27 cellular contexts compared by ENCODE assay signal in the genomic region with DNA sequence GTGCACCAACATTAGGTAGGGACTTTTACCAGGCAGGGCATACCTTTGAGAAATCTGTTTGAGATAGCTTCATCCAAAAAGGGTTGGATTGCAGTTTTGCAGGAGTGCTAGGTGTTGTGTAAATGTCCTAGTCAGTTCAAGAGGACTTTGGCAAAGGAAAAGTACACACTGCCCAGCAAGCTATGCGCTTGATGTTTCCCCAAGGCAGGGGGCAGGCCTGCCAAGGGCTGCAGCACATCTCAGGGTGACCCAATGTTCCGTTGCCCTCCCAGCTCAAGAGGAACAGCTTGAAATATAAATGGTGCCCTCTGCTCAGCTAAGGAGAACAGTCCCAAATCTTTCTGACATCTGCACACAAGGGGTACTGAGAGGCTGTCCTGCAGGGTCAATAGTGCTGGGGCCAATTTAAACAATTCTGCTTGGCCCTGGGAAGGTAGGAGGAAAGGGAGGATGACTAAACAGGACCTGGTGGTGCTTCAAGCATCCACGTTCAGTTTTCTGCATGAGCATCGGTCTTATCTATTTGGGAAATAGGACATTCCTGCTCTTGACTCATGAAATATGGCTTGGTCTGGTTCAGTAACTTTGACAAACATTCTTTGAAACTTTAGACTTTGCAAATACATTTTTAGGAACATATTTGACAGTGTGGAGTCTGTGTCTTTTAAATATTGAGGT.
A peak's percentile ranks its signal among the peaks of the same experiment; 100 is the strongest.
DNase-seq lines count a peak whose midpoint lies in the region; ATAC-seq and TF ChIP-seq lines count a peak whose summit lies in the region.
"Had no signal": no experiment of that assay in that cellular context is flagged by ENCODE, and none has a peak within 500 bp of the region (broad histone marks: within the 10 kb centered on the region; RNA-seq: fewer than 3 reads in every experiment).

No MANE protein-coding gene starts in this region.

- DNase-seq in MCF 10A (ENCODE audit: unreplicated experiment), result peak; percentile 39
- no peak for DNase-seq in mammary epithelial cell
- DNase-seq in fibroblast of the aortic adventitia (ENCODE audit: low read depth), result peak; percentile 54
- peak; percentile 61 for DNase-seq in lower lobe of right lung
- peak; percentile 17 to 63 for DNase-seq in tibial artery
- no peak for DNase-seq in foreskin keratinocyte
- no peak for DNase-seq in SKM-1 (lab: John Stamatoyannopoulos, UW; ENCODE audit: unreplicated experiment)
- DNase-seq: activated CD4-positive, alpha-beta T cell treated with anti-CD3 and anti-CD28 coated beads, Interleukin-2, amount 10 ng/mL, durations not matched to agents 24 days and 14 days; activated CD8-positive, alpha-beta memory T cell treated with anti-CD3 and anti-CD28 coated beads, Interleukin-2, amount 50 U/mL, for 48 hours; activated effector memory CD4-positive, alpha-beta T cell treated with anti-CD3 and anti-CD28 coated beads, Interleukin-2, amount 50 U/mL, for 16 hours; effector CD4-positive, alpha-beta T cell; GF-D8; glutamatergic neuron; HCEC 1CT; mesenchymal stem cell; MG63; naive thymus-derived CD8-positive, alpha-beta T cell; NCI-H1694; NCI-H446 treated with DMSO at 0.1 percent for 48 hours; pancreas; stimulated activated CD4-positive, alpha-beta T cell treated with anti-CD3 and anti-CD28 coated beads, Interleukin-2, amount 100 ng/mL, for 48 hours; stimulated activated naive CD8-positive, alpha-beta T cell treated with anti-CD3 and anti-CD28 coated beads, Interleukin-15, amount 100 ng/mL, for 72 hours; uterus had no signal

- TF ChIP-seq CTCF in MCF 10A (IDR thresholded peaks at IDR 0.05; ENCODE audit: unreplicated experiment) (no peak), mammary epithelial cell (conservative IDR thresholded peaks at IDR 0.05 in 1 of 2, IDR thresholded peaks at IDR 0.05 in 1 of 2; ENCODE audit: extremely low read depth in 1 of 2, insufficient read depth in 1 of 2, low read depth in 1 of 2, low read length in 2 of 2) (no peak), fibroblast of the aortic adventitia (IDR thresholded peaks at IDR 0.05; ENCODE audit: insufficient read depth, low read length) (no peak), lower lobe of right lung (IDR thresholded peaks at IDR 0.05) (no peak), tibial artery (IDR thresholded peaks at IDR 0.05) (no peak), foreskin keratinocyte (conservative IDR thresholded peaks at IDR 0.05) (no peak)

- POLR2A ChIA-PET in MCF 10A (lab: Yijun Ruan, JAX), result interaction anchor here (0.6 to 2.1 kb wide), 8 partner anchors 10 to 1637 kb away, joined by 3 to 8 read pairs (median 4); a partner anchor contains a TSS

- no peaks in the 10 kb centered on the region for H3K9me3 Mint-ChIP-seq in MCF 10A (ENCODE audit: unreplicated experiment)
- H3K9me3 Mint-ChIP-seq: activated CD4-positive, alpha-beta T cell treated with anti-CD3 and anti-CD28 coated beads, Interleukin-2, amount 10 ng/mL, durations not matched to agents 24 days and 14 days; central memory CD8-positive, alpha-beta T cell; naive thymus-derived CD8-positive, alpha-beta T cell; stimulated activated naive CD8-positive, alpha-beta T cell treated with anti-CD3 and anti-CD28 coated beads, Interleukin-15, amount 100 ng/mL, for 72 hours had no signal

- H3K27ac Mint-ChIP-seq in MCF 10A (ENCODE audit: low read depth, unreplicated experiment), result no peak overlapping the region
- H3K27ac Mint-ChIP-seq: activated CD4-positive, alpha-beta T cell treated with anti-CD3 and anti-CD28 coated beads, Interleukin-2, amount 10 ng/mL, durations not matched to agents 24 days and 14 days; IgD-negative memory B cell; naive thymus-derived CD8-positive, alpha-beta T cell; stimulated activated naive CD8-positive, alpha-beta T cell treated with anti-CD3 and anti-CD28 coated beads, Interleukin-15, amount 100 ng/mL, for 72 hours had no signal

- BruUV-seq in MCF 10A (replicated peaks; lab: Mats Ljungman, UMichigan) (no TSS peak), mammary epithelial cell (replicated peaks; lab: Mats Ljungman, UMichigan) (no TSS peak)

- no peaks in the 10 kb centered on the region for H4K20me1 ChIP-seq in mammary epithelial cell (ENCODE audit: insufficient read depth, low read length)

- peaks cover 6% of the 10 kb centered on the region for H3K4me1 Mint-ChIP-seq in MCF 10A (ENCODE audit: insufficient read depth, unreplicated experiment)
- H3K4me1 Mint-ChIP-seq: activated CD4-positive, alpha-beta T cell treated with anti-CD3 and anti-CD28 coated beads, Interleukin-2, amount 10 ng/mL, durations not matched to agents 24 days and 14 days; central memory CD8-positive, alpha-beta T cell; IgD-negative memory B cell; stimulated activated naive CD8-positive, alpha-beta T cell treated with anti-CD3 and anti-CD28 coated beads, Interleukin-15, amount 100 ng/mL, for 72 hours had no signal

- H3K27ac ChIP-seq in mammary epithelial cell (ENCODE audit: insufficient read depth, low read depth, low read length), result no peak overlapping the region
- no peak overlapping the region for H3K27ac ChIP-seq in lower lobe of right lung
- peak overlapping the region in 1 of 2 donors; percentile 37 for H3K27ac ChIP-seq in tibial artery
- H3K27ac ChIP-seq in foreskin keratinocyte, result no peak overlapping the region
- H3K27ac ChIP-seq: pancreas had no signal

- H3K4me2 ChIP-seq in mammary epithelial cell (ENCODE audit: insufficient read depth, low read depth, low read length), result no peak overlapping the region

- H3K36me3 ChIP-seq in mammary epithelial cell (ENCODE audit: insufficient read depth, low read length), result no peaks in the 10 kb centered on the region
- H3K36me3 ChIP-seq in lower lobe of right lung, result no peaks in the 10 kb centered on the region
- H3K36me3 ChIP-seq in tibial artery, result no peaks in the 10 kb centered on the region
- H3K36me3 ChIP-seq: MG63, pancreas, uterus had no signal

- H3K9me3 ChIP-seq in mammary epithelial cell (replicated peaks; ENCODE audit: insufficient read depth, low read length), result no peaks in the 10 kb centered on the region
- H3K9me3 ChIP-seq in lower lobe of right lung, result no peaks in the 10 kb centered on the region
- H3K9me3 ChIP-seq in tibial artery, result no peaks in the 10 kb centered on the region
- H3K9me3 ChIP-seq: MG63, pancreas, uterus had no signal

- H3K4me3 ChIP-seq in mammary epithelial cell (replicated peaks in 1 of 3; ENCODE audit: insufficient read depth in 1 of 3, low read depth in 2 of 3, low read length in 3 of 3), result no peak overlapping the region
- no peak overlapping the region for H3K4me3 ChIP-seq in fibroblast of the aortic adventitia (ENCODE audit: low read depth, low read length)
- H3K4me3 ChIP-seq in lower lobe of right lung, result no peak overlapping the region
- H3K4me3 ChIP-seq in tibial artery, result no peak overlapping the region
- H3K4me3 ChIP-seq: GM12878, MG63, pancreas, uterus had no signal

- in situ Hi-C loops in mammary epithelial cell (cut with MboI; ENCODE audit: low sequenced_read_pairs in 2 of 2), result no loop called here

- 66% methylated on average over 4 of the region's 4 CpGs for WGBS in mammary epithelial cell (ENCODE audit: low coverage, missing lambda C conversion rate)

- no peak overlapping the region for H2AFZ ChIP-seq in mammary epithelial cell (ENCODE audit: low read depth, low read length)

- dilution Hi-C loops in mammary epithelial cell (cut with HindIII; ENCODE audit: low sequenced_read_pairs), result no loop called here

- ATAC-seq in lower lobe of right lung (peak; percentile 93 to 94), GM18517 (IDR thresholded peaks at IDR 0.05; ENCODE audit: unreplicated experiment) (no peak), foreskin keratinocyte (no peak)
- ATAC-seq: GM12878; naive thymus-derived CD8-positive, alpha-beta T cell; pancreas; stimulated activated naive CD8-positive, alpha-beta T cell treated with anti-CD3 and anti-CD28 coated beads, Interleukin-15, amount 100 ng/mL, for 72 hours had no signal

- no peak overlapping the region for H3K4me3 Mint-ChIP-seq in MCF 10A (ENCODE audit: unreplicated experiment)
- H3K4me3 Mint-ChIP-seq: activated CD4-positive, alpha-beta T cell treated with anti-CD3 and anti-CD28 coated beads, Interleukin-2, amount 10 ng/mL, durations not matched to agents 24 days and 14 days; central memory CD8-positive, alpha-beta T cell; IgD-negative memory B cell; naive thymus-derived CD8-positive, alpha-beta T cell; stimulated activated naive CD8-positive, alpha-beta T cell treated with anti-CD3 and anti-CD28 coated beads, Interleukin-15, amount 100 ng/mL, for 72 hours had no signal

- H3K4me1 ChIP-seq in mammary epithelial cell (ENCODE audit: insufficient read depth, low read length) (peaks cover 16% of the 10 kb centered on the region), lower lobe of right lung (no peaks in the 10 kb centered on the region), tibial artery (peaks cover 0 to 16% (median 0%) of the 10 kb centered on the region in 4 donors), foreskin keratinocyte (peaks cover 10% of the 10 kb centered on the region)
- H3K4me1 ChIP-seq: pancreas, uterus had no signal

- CTCF ChIA-PET in MCF 10A (lab: Yijun Ruan, JAX), result interaction anchor here (0.7 to 9.1 kb wide), 2 partner anchors 31 to 82 kb away, joined by 3 to 72 read pairs; no protein-coding TSS in a partner anchor
- CTCF ChIA-PET in mammary epithelial cell (lab: Charles Lee; ENCODE audit: low non-redundant PET), result no interaction called here

- no peak overlapping the region for H3K9ac ChIP-seq in mammary epithelial cell (ENCODE audit: insufficient read depth, low read length)

- H3K27me3 ChIP-seq in mammary epithelial cell (ENCODE audit: insufficient read depth, low read length), result no peaks in the 10 kb centered on the region
- no peaks in the 10 kb centered on the region for H3K27me3 ChIP-seq in lower lobe of right lung (ENCODE audit: low read depth)
- H3K27me3 ChIP-seq in tibial artery, result no peaks in the 10 kb centered on the region
- H3K27me3 ChIP-seq in foreskin keratinocyte, result no peaks in the 10 kb centered on the region
- H3K27me3 ChIP-seq: MG63, uterus had no signal

- H3K27me3 Mint-ChIP-seq in MCF 10A (ENCODE audit: insufficient read depth, unreplicated experiment), result peaks cover 40% of the 10 kb centered on the region
- H3K27me3 Mint-ChIP-seq: activated CD4-positive, alpha-beta T cell treated with anti-CD3 and anti-CD28 coated beads, Interleukin-2, amount 10 ng/mL, durations not matched to agents 24 days and 14 days; stimulated activated naive CD8-positive, alpha-beta T cell treated with anti-CD3 and anti-CD28 coated beads, Interleukin-15, amount 100 ng/mL, for 72 hours had no signal

- peaks cover 6% of the 10 kb centered on the region for H3K36me3 Mint-ChIP-seq in MCF 10A (ENCODE audit: insufficient read depth, unreplicated experiment)
- H3K36me3 Mint-ChIP-seq: IgD-negative memory B cell; naive thymus-derived CD8-positive, alpha-beta T cell had no signal

- no peaks in the 10 kb centered on the region for H3K79me2 ChIP-seq in mammary epithelial cell (ENCODE audit: insufficient read depth, low read length)

- intact Hi-C loops in MCF 10A (cut with micrococcal nuclease), result no loop called here
- intact Hi-C loops in mammary epithelial cell (cut with micrococcal nuclease), result no loop called here
- intact Hi-C loops in lower lobe of right lung (cut with DNase I), result no loop called here
- intact Hi-C loops in tibial artery (cut with DNase I; ENCODE audit: low total_unique reads), result no loop called here

Comparison
In these comparisons a context has a peak if more than half of its experiments do, and no peak if none do; other contexts are left out.
1. DNase-seq: peak in MCF 10A (single experiment), fibroblast of the aortic adventitia (single experiment), lower lobe of right lung (single experiment) and tibial artery (2 of 2); none in mammary epithelial cell (single experiment), foreskin keratinocyte (0 of 2) and SKM-1 (single experiment).
2. ATAC-seq: peak in lower lobe of right lung (2 of 2); none in GM18517 (single experiment) and foreskin keratinocyte (single experiment).